29 cellular contexts compared by ENCODE assay signal in the genomic region with DNA sequence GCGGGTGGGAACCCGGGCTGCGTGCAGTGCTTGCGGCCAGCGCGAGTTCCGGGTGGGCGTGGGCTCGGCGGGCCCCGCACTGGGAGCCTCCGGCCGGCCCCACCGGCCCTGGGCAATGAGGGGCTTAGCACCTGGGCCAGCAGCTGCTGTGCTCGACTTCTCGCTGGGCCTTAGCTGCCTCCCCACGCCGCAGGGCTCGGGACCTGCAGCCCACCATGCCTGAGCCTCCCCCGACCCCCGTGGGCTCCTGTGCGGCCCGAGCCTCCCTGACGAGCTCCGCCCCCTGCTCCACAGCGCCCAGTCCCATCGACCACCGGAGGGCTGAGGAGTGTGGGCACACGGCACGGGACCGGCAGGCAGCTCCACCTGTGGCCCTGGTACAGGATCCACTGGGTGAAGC.
"Had no signal": no experiment of that assay in that cellular context is flagged by ENCODE, and none has a peak within 500 bp of the region (broad histone marks: within the 10 kb centered on the region; RNA-seq: fewer than 3 reads in every experiment).

No MANE protein-coding gene starts in this region.

- DNase-seq: activated CD4-positive, alpha-beta T cell treated with anti-CD3 and anti-CD28 coated beads for 1 hour; activated CD4-positive, alpha-beta T cell treated with anti-CD3 and anti-CD28 coated beads for 4 hours; activated CD4-positive, alpha-beta T cell treated with anti-CD3 and anti-CD28 coated beads, Interleukin-2, amount 50 U/mL, for 4 hours; activated CD8-positive, alpha-beta memory T cell treated with anti-CD3 and anti-CD28 coated beads for 24 hours; activated effector memory CD4-positive, alpha-beta T cell treated with Interleukin-2 at 50 U/mL for 16 hours; activated naive CD8-positive, alpha-beta T cell treated with anti-CD3 and anti-CD28 coated beads for 36 hours; activated naive CD8-positive, alpha-beta T cell treated with anti-CD3 and anti-CD28 coated beads, Interleukin-2, amount 50 U/mL, for 24 hours; activated T-cell treated with anti-CD3 and anti-CD28 coated beads, Interleukin-2, amount 50 U/mL, for 4 hours; adrenal gland; amygdala; aorta; body of pancreas; caudate nucleus; cortex of kidney; dermis blood vessel endothelial cell; effector CD4-positive, alpha-beta T cell; effector memory CD8-positive, alpha-beta T cell; erythroblast; foreskin keratinocyte; gastrocnemius medialis; glutamatergic neuron; T-helper 2 cell had no signal

- H3K9me3 Mint-ChIP-seq: activated CD8-positive, alpha-beta T cell treated with anti-CD3 and anti-CD28 coated beads for 36 hours; activated naive CD4-positive, alpha-beta T cell treated with anti-CD3 and anti-CD28 coated beads, Interleukin-2, amount 50 U/mL, for 24 hours; activated naive CD8-positive, alpha-beta T cell treated with anti-CD3 and anti-CD28 coated beads for 36 hours; activated naive CD8-positive, alpha-beta T cell treated with anti-CD3 and anti-CD28 coated beads, Interleukin-2, amount 50 U/mL, for 24 hours; activated T-cell treated with anti-CD3 and anti-CD28 coated beads, Interleukin-2, amount 50 U/mL, for 4 hours; activated T-helper 17 cell treated with anti-CD3 and anti-CD28 coated beads, Interleukin-2, amount 50 U/mL, for 72 hours; effector memory CD8-positive, alpha-beta T cell had no signal

- H3K36me3 Mint-ChIP-seq: activated naive CD4-positive, alpha-beta T cell treated with anti-CD3 and anti-CD28 coated beads, Interleukin-2, amount 50 U/mL, for 24 hours; activated naive CD8-positive, alpha-beta T cell treated with anti-CD3 and anti-CD28 coated beads for 36 hours had no signal

- H3K4me1 Mint-ChIP-seq: activated T-helper 17 cell treated with anti-CD3 and anti-CD28 coated beads, Interleukin-2, amount 50 U/mL, for 72 hours had no signal

- H3K9me3 ChIP-seq: adrenal gland, body of pancreas, esophagus muscularis mucosa, gastrocnemius medialis had no signal

- H3K27me3 Mint-ChIP-seq: activated CD8-positive, alpha-beta T cell treated with anti-CD3 and anti-CD28 coated beads for 36 hours; activated naive CD4-positive, alpha-beta T cell treated with anti-CD3 and anti-CD28 coated beads, Interleukin-2, amount 50 U/mL, for 24 hours; activated T-helper 17 cell treated with anti-CD3 and anti-CD28 coated beads, Interleukin-2, amount 50 U/mL, for 72 hours had no signal

- H3K4me3 ChIP-seq: adrenal gland, body of pancreas, esophagus muscularis mucosa, gastrocnemius medialis had no signal

- H3K27ac ChIP-seq: body of pancreas, VCaP had no signal

- H3K4me1 ChIP-seq: foreskin keratinocyte had no signal

- ATAC-seq: activated naive CD8-positive, alpha-beta T cell treated with anti-CD3 and anti-CD28 coated beads, Interleukin-2, amount 50 U/mL, for 24 hours; activated T-helper 17 cell treated with anti-CD3 and anti-CD28 coated beads, Interleukin-2, amount 50 U/mL, for 72 hours; body of pancreas; effector memory CD8-positive, alpha-beta T cell; foreskin keratinocyte; gastrocnemius medialis; WTC11 had no signal

- H3K4me3 Mint-ChIP-seq: WTC11 had no signal

- H3K27me3 ChIP-seq: adrenal gland, body of pancreas, esophagus muscularis mucosa, foreskin keratinocyte, gastrocnemius medialis had no signal

- H3K27ac Mint-ChIP-seq: activated CD8-positive, alpha-beta T cell treated with anti-CD3 and anti-CD28 coated beads for 36 hours; activated naive CD4-positive, alpha-beta T cell treated with anti-CD3 and anti-CD28 coated beads for 36 hours; activated naive CD4-positive, alpha-beta T cell treated with anti-CD3 and anti-CD28 coated beads, Interleukin-2, amount 50 U/mL, for 24 hours; activated naive CD8-positive, alpha-beta T cell treated with anti-CD3 and anti-CD28 coated beads for 36 hours; activated naive CD8-positive, alpha-beta T cell treated with anti-CD3 and anti-CD28 coated beads, Interleukin-2, amount 50 U/mL, for 24 hours; WTC11 had no signal

- H3K36me3 ChIP-seq: adrenal gland, esophagus muscularis mucosa, gastrocnemius medialis had no signal
